ENCODE assay signal across 36 cellular contexts in genomic region chr2:133215477-133215876, GRCh38.
"Had no signal": no experiment of that assay in that cellular context is flagged by ENCODE, and none has a peak within 500 bp of the region (broad histone marks: within the 10 kb centered on the region; RNA-seq: fewer than 3 reads in every experiment).

No MANE protein-coding gene starts in this region.

- H3K9me3 ChIP-seq: MG63 had no signal

- H3K27me3 ChIP-seq: MG63 had no signal

- H3K4me3 ChIP-seq: MG63 had no signal

- H3K36me3 ChIP-seq: MG63 had no signal

- DNase-seq: Karpas-422, Kasumi-1, MG63, MM.1S, MV-4-11, NCI-H1048, NCI-H1092, NCI-H1092 treated with DMSO at 0.1 percent for 48 hours, NCI-H1105, NCI-H1105 treated with DMSO at 0.1 percent for 48 hours, NCI-H1417, NCI-H1417 treated with DMSO at 0.1 percent for 48 hours, NCI-H1436, NCI-H1436 treated with DMSO at 0.1 percent for 48 hours, NCI-H146, NCI-H1694, NCI-H1694 treated with DMSO at 0.1 percent for 48 hours, NCI-H187, NCI-H187 treated with DMSO at 0.1 percent for 48 hours, NCI-H1930, NCI-H2029, NCI-H2029 treated with DMSO at 0.1 percent for 48 hours, NCI-H2081, NCI-H2107, NCI-H2171 treated with DMSO at 0.1 percent for 48 hours, NCI-H2227 treated with DMSO at 0.1 percent for 48 hours, NCI-H226, NCI-H345, NCI-H446, NCI-H446 treated with DMSO at 0.1 percent for 48 hours, NCI-H510A, NCI-H510A treated with DMSO at 0.1 percent for 48 hours, NCI-H524, NCI-H524 treated with DMSO at 0.1 percent for 48 hours, NCI-H526, NCI-H526 treated with DMSO at 0.1 percent for 48 hours had no signal
